In the genomic region with DNA sequence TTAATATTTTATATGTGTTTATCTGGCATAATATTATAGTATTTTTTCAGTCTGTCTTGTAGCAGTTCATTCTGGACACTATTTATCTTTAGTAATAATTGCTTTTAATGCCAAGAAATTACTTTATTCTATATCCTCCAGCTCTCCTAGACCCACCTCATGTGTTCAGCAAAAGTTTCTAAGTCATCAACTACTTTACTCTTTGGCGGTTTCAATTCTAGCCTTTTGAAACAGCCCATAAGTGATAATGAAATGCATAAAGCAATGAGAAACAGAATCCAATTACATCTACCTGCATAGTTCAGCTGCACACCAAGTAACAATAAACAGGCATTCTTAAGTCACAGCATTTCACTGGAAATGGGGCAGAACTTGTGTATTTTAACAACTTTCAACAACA, we compare ENCODE assay signal across 3 cellular contexts.
"Had no signal": no experiment of that assay in that cellular context is flagged by ENCODE, and none has a peak within 500 bp of the region (broad histone marks: within the 10 kb centered on the region; RNA-seq: fewer than 3 reads in every experiment).

No MANE protein-coding gene starts in this region.

- H3K4me3 ChIP-seq: GM12878 had no signal

- ATAC-seq: GM12878 had no signal

- DNase-seq: GDM1, GF-D8 had no signal
